1 cellular context compared by ENCODE assay signal in genomic region chr9:132384376-132384775, GRCh38.
TF ChIP-seq lines count a peak whose summit lies in the region.

No MANE protein-coding gene starts in this region.

TF ChIP-seq in GM23338, 12 proteins besides CTCF, POLR2A, EP300 and RAD21 (continued from another document):
- no peak for TF ChIP-seq ZNF462 (CRISPR knock-in tag; IDR thresholded peaks at IDR 0.05)
- TF ChIP-seq POLR2AphosphoS5 (IDR thresholded peaks at IDR 0.05; ENCODE audit: low read depth): no peak
- TF ChIP-seq ETS1 (IDR thresholded peaks at IDR 0.05): no peak
- no peak for TF ChIP-seq ZNF114 (CRISPR knock-in tag; IDR thresholded peaks at IDR 0.05)
- TF ChIP-seq EZH2phosphoT487 (IDR thresholded peaks at IDR 0.05; ENCODE audit: unreplicated experiment): no peak
TF ChIP-seq in GM23338: peak in this region for 0.
